In genomic region chr14:76395161-76395560, GRCh38 we compare ENCODE assay signal across 31 cellular contexts. TPM values are rescaled to one million over a fixed set of nuclear protein-coding genes. Genes with fewer than 3 reads are reported as not detected.
"Had no signal": no experiment of that assay in that cellular context is flagged by ENCODE, and none has a peak within 500 bp of the region (broad histone marks: within the 10 kb centered on the region; RNA-seq: fewer than 3 reads in every experiment).

No MANE protein-coding gene starts in this region.

- H3K4me1 ChIP-seq: stomach, testis, tibial artery, tibial nerve, transverse colon, upper lobe of left lung, upper lobe of right lung, uterus, vagina had no signal

- H3K36me3 Mint-ChIP-seq: stimulated activated effector memory CD8-positive, alpha-beta T cell treated with anti-CD3 and anti-CD28 coated beads, Interleukin-12 subunit alpha, Interleukin-12 subunit beta, amount 100 ng/mL, for 72 hours; stimulated activated memory B cell treated with anti-CD40 and anti-IgM and Interleukin-4, amounts not matched to agents 10 μg/mL and 1 μg/mL and 100 μg/mL, for 72 hours; stimulated activated naive B cell treated with anti-CD40 and anti-IgM and Interleukin-4, amounts not matched to agents 10 μg/mL and 1 μg/mL and 100 μg/mL, for 72 hours; type B pancreatic cell had no signal

- H3K27me3 Mint-ChIP-seq: stimulated activated naive CD8-positive, alpha-beta T cell treated with anti-CD3 and anti-CD28 coated beads, Interleukin-15, amount 100 ng/mL, for 72 hours; stimulated activated naive CD8-positive, alpha-beta T cell treated with anti-CD3 and anti-CD28 coated beads, Interleukin-15, Interleukin-2, amounts not matched to agents 100 ng/mL and 50 ng/mL, for 24 hours had no signal

- ATAC-seq: stimulated activated effector memory CD8-positive, alpha-beta T cell treated with anti-CD3 and anti-CD28 coated beads, Interleukin-12 subunit alpha, Interleukin-12 subunit beta, amount 100 ng/mL, for 72 hours; stimulated activated memory B cell treated with anti-CD40 and anti-IgM and Interleukin-4, amounts not matched to agents 10 μg/mL and 1 μg/mL and 100 μg/mL, for 72 hours; stimulated activated naive B cell treated with anti-CD40 and anti-IgM and Interleukin-4, amounts not matched to agents 10 μg/mL and 1 μg/mL and 100 μg/mL, for 72 hours; stimulated activated naive CD8-positive, alpha-beta T cell treated with anti-CD3 and anti-CD28 coated beads, Interleukin-15, amount 100 ng/mL, for 72 hours; stimulated activated naive CD8-positive, alpha-beta T cell treated with anti-CD3 and anti-CD28 coated beads, Interleukin-15, Interleukin-2, amounts not matched to agents 100 U/mL and 50 U/mL, for 24 hours; upper lobe of right lung had no signal

- H3K9me3 Mint-ChIP-seq: stimulated activated effector memory CD8-positive, alpha-beta T cell treated with anti-CD3 and anti-CD28 coated beads, Interleukin-12 subunit alpha, Interleukin-12 subunit beta, amount 100 ng/mL, for 72 hours; stimulated activated memory B cell treated with anti-CD40 and anti-IgM and Interleukin-4, amounts not matched to agents 10 μg/mL and 1 μg/mL and 100 μg/mL, for 72 hours; stimulated activated naive B cell treated with anti-CD40 and anti-IgM and Interleukin-4, amounts not matched to agents 10 μg/mL and 1 μg/mL and 100 μg/mL, for 72 hours; stimulated activated naive CD8-positive, alpha-beta T cell treated with anti-CD3 and anti-CD28 coated beads, Interleukin-15, amount 100 ng/mL, for 72 hours; stimulated activated naive CD8-positive, alpha-beta T cell treated with anti-CD3 and anti-CD28 coated beads, Interleukin-15, Interleukin-2, amounts not matched to agents 100 ng/mL and 50 ng/mL, for 24 hours; type B pancreatic cell had no signal

- FAIRE-seq: urothelium cell line had no signal

- H3K4me3 Mint-ChIP-seq: stimulated activated effector memory CD8-positive, alpha-beta T cell treated with anti-CD3 and anti-CD28 coated beads, Interleukin-12 subunit alpha, Interleukin-12 subunit beta, amount 100 ng/mL, for 72 hours; stimulated activated memory B cell treated with anti-CD40 and anti-IgM and Interleukin-4, amounts not matched to agents 10 μg/mL and 1 μg/mL and 100 μg/mL, for 72 hours; stimulated activated naive B cell treated with anti-CD40 and anti-IgM and Interleukin-4, amounts not matched to agents 10 μg/mL and 1 μg/mL and 100 μg/mL, for 72 hours; stimulated activated naive CD8-positive, alpha-beta T cell treated with anti-CD3 and anti-CD28 coated beads, Interleukin-15, amount 100 ng/mL, for 72 hours; stimulated activated naive CD8-positive, alpha-beta T cell treated with anti-CD3 and anti-CD28 coated beads, Interleukin-15, Interleukin-2, amounts not matched to agents 100 ng/mL and 50 ng/mL, for 24 hours; type B pancreatic cell had no signal

- H3K27me3 ChIP-seq: testis, thyroid gland, upper lobe of left lung, upper lobe of right lung, uterus, vagina had no signal

- H3K27ac Mint-ChIP-seq: stimulated activated effector memory CD8-positive, alpha-beta T cell treated with anti-CD3 and anti-CD28 coated beads, Interleukin-12 subunit alpha, Interleukin-12 subunit beta, amount 100 ng/mL, for 72 hours; stimulated activated memory B cell treated with anti-CD40 and anti-IgM and Interleukin-4, amounts not matched to agents 10 μg/mL and 1 μg/mL and 100 μg/mL, for 72 hours; stimulated activated naive B cell treated with anti-CD40 and anti-IgM and Interleukin-4, amounts not matched to agents 10 μg/mL and 1 μg/mL and 100 μg/mL, for 72 hours; stimulated activated naive CD8-positive, alpha-beta T cell treated with anti-CD3 and anti-CD28 coated beads, Interleukin-15, amount 100 ng/mL, for 72 hours; stimulated activated naive CD8-positive, alpha-beta T cell treated with anti-CD3 and anti-CD28 coated beads, Interleukin-15, Interleukin-2, amounts not matched to agents 100 ng/mL and 50 ng/mL, for 24 hours; type B pancreatic cell had no signal

- H3K27ac ChIP-seq: stomach, suprapubic skin, testis, thoracic aorta, thyroid gland, tibial artery, tibial nerve, transverse colon, upper lobe of left lung, upper lobe of right lung, uterus, vagina had no signal

- H3K4me3 ChIP-seq: stomach, suprapubic skin, testis, thoracic aorta, thyroid gland, tibial artery, tibial nerve, transverse colon, upper lobe of left lung, upper lobe of right lung, uterus, vagina had no signal

- H3K4me1 Mint-ChIP-seq: stimulated activated effector memory CD8-positive, alpha-beta T cell treated with anti-CD3 and anti-CD28 coated beads, Interleukin-12 subunit alpha, Interleukin-12 subunit beta, amount 100 ng/mL, for 72 hours; stimulated activated memory B cell treated with anti-CD40 and anti-IgM and Interleukin-4, amounts not matched to agents 10 μg/mL and 1 μg/mL and 100 μg/mL, for 72 hours; stimulated activated naive B cell treated with anti-CD40 and anti-IgM and Interleukin-4, amounts not matched to agents 10 μg/mL and 1 μg/mL and 100 μg/mL, for 72 hours; stimulated activated naive CD8-positive, alpha-beta T cell treated with anti-CD3 and anti-CD28 coated beads, Interleukin-15, amount 100 ng/mL, for 72 hours had no signal

- DNase-seq: stimulated activated CD4-positive, alpha-beta T cell treated with anti-CD3 and anti-CD28 coated beads, Interleukin-2, amount 100 ng/mL, for 48 hours; stimulated activated CD4-positive, alpha-beta T cell treated with anti-CD3 and anti-CD28 coated beads, Interleukin-4, amount 100 ng/mL, for 1 hour; stimulated activated CD4-positive, alpha-beta T cell treated with anti-CD3 and anti-CD28 coated beads, Interleukin-4, amount 100 ng/mL, for 24 hours; stimulated activated CD4-positive, alpha-beta T cell treated with anti-CD3 and anti-CD28 coated beads, Interleukin-4, amount 100 ng/mL, for 4 hours; stimulated activated CD8-positive, alpha-beta memory T cell treated with anti-CD3 and anti-CD28 coated beads, Interleukin-4, amount 100 ng/mL, for 48 hours; stimulated activated naive B cell treated with anti-CD40 and anti-IgM and Interleukin-4, amounts not matched to agents 10 μg/mL and 1 μg/mL and 100 μg/mL, for 72 hours; stimulated activated naive CD4-positive, alpha-beta T cell; stimulated activated naive CD4-positive, alpha-beta T cell treated with Interleukin-2 at 50 U/mL for 16 hours; stimulated activated naive CD8-positive, alpha-beta T cell treated with anti-CD3 and anti-CD28 coated beads, Interleukin-15, amount 100 ng/mL, for 72 hours; stimulated activated naive CD8-positive, alpha-beta T cell treated with anti-CD3 and anti-CD28 coated beads, Interleukin-15, Interleukin-2, amounts not matched to agents 100 U/mL and 50 U/mL, for 24 hours; stomach; substantia nigra; testis; thyroid gland; tibial artery; transverse colon; trophoblast cell; upper lobe of right lung; uterus had no signal

- H3K36me3 ChIP-seq: stomach, suprapubic skin, thoracic aorta, thyroid gland, tibial artery, tibial nerve, transverse colon, upper lobe of left lung, upper lobe of right lung, uterus, vagina had no signal

RNA-seq across cellular contexts. Expression of gene ESRRB, which starts 19.2 kb away (rescaled TPM):
- total RNA-seq: temporal lobe, thyroid gland, upper lobe of right lung, urinary bladder, uterus had no signal
